Comparison of ENCODE assay signal across 8 cellular contexts in the genomic region with DNA sequence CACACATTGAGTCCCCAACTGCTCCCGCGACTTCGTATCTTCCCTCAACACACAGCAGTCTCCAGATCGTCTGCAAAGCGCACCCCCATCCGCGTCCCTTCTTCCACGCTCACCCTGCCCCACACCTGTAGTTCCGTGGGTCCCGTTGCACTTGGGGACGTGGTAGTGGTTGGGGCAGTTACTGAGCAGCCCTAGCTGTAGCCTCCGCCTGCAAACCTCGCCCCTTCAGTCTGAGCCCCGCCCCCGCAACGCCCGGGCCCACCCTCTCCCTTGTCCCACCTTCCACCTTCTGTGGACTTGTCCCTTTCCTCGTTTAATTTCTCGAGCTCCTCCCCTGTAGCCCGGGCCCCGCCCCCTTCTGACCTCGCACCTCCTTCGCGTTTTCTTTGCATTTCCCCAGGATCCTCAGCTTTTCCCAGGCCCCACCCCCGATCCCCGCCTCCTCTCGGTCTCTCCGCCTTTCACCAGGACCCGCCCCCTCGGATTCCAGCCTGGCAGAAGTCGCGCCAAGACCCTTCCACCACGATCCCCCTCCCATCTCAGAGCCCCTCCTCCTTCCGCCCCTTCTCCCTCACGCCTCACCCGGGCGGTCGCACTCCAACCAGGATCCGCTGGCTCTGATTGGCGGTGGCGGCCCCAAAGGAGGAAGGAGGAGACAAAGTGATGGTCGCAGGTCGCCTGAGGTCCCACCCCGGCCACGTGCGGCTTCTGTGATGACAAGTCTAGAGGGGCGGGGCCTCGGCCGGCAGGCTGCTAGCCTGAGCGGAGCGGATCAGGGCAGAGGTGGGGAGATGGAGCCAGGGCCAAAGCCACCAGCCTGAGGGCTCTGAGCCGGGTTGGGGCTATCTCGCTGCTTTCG.
DNase-seq lines count a peak whose midpoint lies in the region; ATAC-seq and TF ChIP-seq lines count a peak whose summit lies in the region.

A gene with protein sequence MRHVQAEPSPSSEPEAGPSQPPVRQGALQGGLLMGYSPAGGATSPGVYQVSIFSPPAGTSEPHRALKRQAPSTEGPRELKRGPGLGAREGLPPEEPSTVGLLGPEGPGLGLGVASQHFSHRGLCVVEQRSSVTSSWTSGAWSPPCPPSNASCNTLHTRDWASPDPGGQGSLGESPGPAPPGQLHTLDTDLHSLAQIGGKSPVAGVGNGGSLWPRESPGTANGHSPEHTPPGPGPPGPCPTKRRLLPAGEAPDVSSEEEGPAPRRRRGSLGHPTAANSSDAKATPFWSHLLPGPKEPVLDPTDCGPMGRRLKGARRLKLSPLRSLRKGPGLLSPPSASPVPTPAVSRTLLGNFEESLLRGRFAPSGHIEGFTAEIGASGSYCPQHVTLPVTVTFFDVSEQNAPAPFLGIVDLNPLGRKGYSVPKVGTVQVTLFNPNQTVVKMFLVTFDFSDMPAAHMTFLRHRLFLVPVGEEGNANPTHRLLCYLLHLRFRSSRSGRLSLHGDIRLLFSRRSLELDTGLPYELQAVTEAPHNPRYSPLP (minus strand): TSS at position 183 of the 859 bp plus-strand sequence. CDS start 7,588 bp downstream, outside the sequence.

- H3K4me3 ChIP-seq in AG04449 (ENCODE audit: low read depth, low read length): peak within 1 kb of the TSS; percentile 99
- peak within 1 kb of the TSS; percentile 74 for H3K4me3 ChIP-seq in WI38 (ENCODE audit: low read depth, low read length)
- peak within 1 kb of the TSS; percentile 73 to 76 for H3K4me3 ChIP-seq in cardiac fibroblast (replicated peaks in 1 of 2; ENCODE audit: low read depth in 2 of 2, low read length in 2 of 2)

- POLR2A ChIA-PET in AG04449 (lab: Yijun Ruan, JAX): interaction anchor here (1.0 kb wide), 1 partner anchor 44 kb away, joined by 3 read pairs; no protein-coding TSS in a partner anchor

- ATAC-seq in GM18907 (IDR thresholded peaks at IDR 0.05; ENCODE audit: unreplicated experiment) (peak; percentile 60), HG03159 (IDR thresholded peaks at IDR 0.05; ENCODE audit: unreplicated experiment) (peak; percentile 48)

- CTCF ChIA-PET in AG04449 (lab: Yijun Ruan, JAX): interaction anchor here (0.6 to 15.9 kb wide), 23 partner anchors 10 to 632 kb away, joined by 3 to 181 read pairs (median 5); partner anchors contain the start of genes PIGO and UNC13B

- DNase-seq in AG04449 (ENCODE audit: low read depth, low spot score) (peak; percentile 59), NCI-H2227 treated with DMSO at 0.1 percent for 48 hours (lab: John Stamatoyannopoulos, UW) (peak; percentile 94), cardiac fibroblast (ENCODE audit: low read depth in 2 of 2) (peak; percentile 98 to 99), iPS-NIHi7 (ENCODE audit: extremely low spot score) (peak; percentile 95), smooth muscle cell of the brain vasculature (ENCODE audit: low read depth, low spot score) (peak; percentile 91)

- TF ChIP-seq CTCF in AG04449 (IDR thresholded peaks at IDR 0.05; ENCODE audit: insufficient read depth, low read length, missing control alignments): no peak
- no peak for TF ChIP-seq CTCF in WI38 (IDR thresholded peaks at IDR 0.05; ENCODE audit: low read depth, low read length)
- TF ChIP-seq CTCF in cardiac fibroblast (IDR thresholded peaks at IDR 0.05; ENCODE audit: low read depth, low read length): no peak

Comparison
In these comparisons a context has a peak if more than half of its experiments do, and no peak if none do; other contexts are left out.
1. Peak in every context shown above with its lines: DNase-seq, ATAC-seq and H3K4me3 ChIP-seq.